8 cellular contexts compared by ENCODE assay signal in genomic region chr1:109490029-109490933, GRCh38. TPM values are rescaled to one million over a fixed set of nuclear protein-coding genes. Genes with fewer than 3 reads are reported as not detected.
DNase-seq lines count a peak whose midpoint lies in the region; ATAC-seq and TF ChIP-seq lines count a peak whose summit lies in the region.

No MANE protein-coding gene starts in this region.

- DNase-seq in DMS 273 (lab: John Stamatoyannopoulos, UW; ENCODE audit: unreplicated experiment) = peak; percentile 88
- peak; percentile 48 for DNase-seq in HK-2 (ENCODE audit: unreplicated experiment)
- no peak for DNase-seq in Panc1 (ENCODE audit: low read depth, low spot score)
- peak; percentile 71 to 76 for DNase-seq in activated T-cell treated with anti-CD3 and anti-CD28 coated beads, Interleukin-2, amount 50 U/mL, for 72 hours
- DNase-seq in fibroblast of peridontal ligament (ENCODE audit: extremely low read depth) = peak; percentile 71
- DNase-seq in occipital lobe (lab: John Stamatoyannopoulos, UW) = peak; percentile 66
- DNase-seq in uterus = peak; percentile 70 to 71

- no peaks in the 10 kb centered on the region for H3K9me3 Mint-ChIP-seq in activated T-cell treated with anti-CD3 and anti-CD28 coated beads, Interleukin-2, amount 50 U/mL, for 72 hours

- intact Hi-C loops in Panc1 (cut with micrococcal nuclease; ENCODE audit: unreplicated experiment) (no loop called here), uterus (cut with DNase I; ENCODE audit: low total_unique reads) (loop anchor here (2.0 kb wide), 1 partner anchor 43 kb away; no protein-coding TSS in a partner anchor)

- H3K4me3 ChIP-seq in Panc1 (ENCODE audit: low read depth in 2 of 2, low read length in 2 of 2) = no peak overlapping the region
- H3K4me3 ChIP-seq in uterus = no peak overlapping the region

- H3K36me3 ChIP-seq in Panc1 (ENCODE audit: control insufficient read depth, insufficient read depth, low read length) (no peaks in the 10 kb centered on the region; the same call in 1 of the 2 replicates), uterus (no peaks in the 10 kb centered on the region)

- no peak for TF ChIP-seq POLR2A in uterus (IDR thresholded peaks at IDR 0.05)

- H3K27ac ChIP-seq in Panc1 (ENCODE audit: low read length) = no peak overlapping the region
- no peak overlapping the region for H3K27ac ChIP-seq in uterus

- no TSS peak for BruUV-seq in Panc1 (replicated peaks; lab: Mats Ljungman, UMichigan)

- CTCF ChIA-PET in Panc1 (lab: Charles Lee) = interaction anchor here (0.6 to 2.5 kb wide), 3 partner anchors 19 to 458 kb away, joined by 3 to 21 read pairs (median 3); partner anchors contain the start of gene AMIGO1

- peaks cover 26% of the 10 kb centered on the region for H3K4me1 Mint-ChIP-seq in activated T-cell treated with anti-CD3 and anti-CD28 coated beads, Interleukin-2, amount 50 U/mL, for 72 hours (ENCODE audit: low read depth)

- TF ChIP-seq CTCF in Panc1 (IDR thresholded peaks at IDR 0.05) (peak; percentile 85), uterus (IDR thresholded peaks at IDR 0.05) (peak; percentile 60 to 85 (median 73))

- ATAC-seq in Panc1 (0 out of 2 replicates have a peak, but pooled peaks have one; percentile 41), HG03469 (IDR thresholded peaks at IDR 0.05; ENCODE audit: unreplicated experiment) (no peak)
- ATAC-seq in activated T-cell treated with anti-CD3 and anti-CD28 coated beads, Interleukin-2, amount 50 U/mL, for 72 hours (replicated peaks in 1 of 2) = no peak

- no peak overlapping the region for H3K4me3 Mint-ChIP-seq in activated T-cell treated with anti-CD3 and anti-CD28 coated beads, Interleukin-2, amount 50 U/mL, for 72 hours

- POLR2A ChIA-PET in Panc1 (lab: Charles Lee) = no interaction called here

- in situ Hi-C loops in Panc1 (cut with HindIII; ENCODE audit: low pct_unique_long_range_greater_than_20kb, low sequenced_read_pairs) = no loop called here

- H3K27ac Mint-ChIP-seq in activated T-cell treated with anti-CD3 and anti-CD28 coated beads, Interleukin-2, amount 50 U/mL, for 72 hours = no peak overlapping the region

- H3K27me3 Mint-ChIP-seq in activated T-cell treated with anti-CD3 and anti-CD28 coated beads, Interleukin-2, amount 50 U/mL, for 72 hours (ENCODE audit: low read depth) = no peaks in the 10 kb centered on the region

- no peaks in the 10 kb centered on the region for H3K27me3 ChIP-seq in Panc1 (ENCODE audit: control insufficient read depth, insufficient read depth, low read length)
- no peaks in the 10 kb centered on the region for H3K27me3 ChIP-seq in uterus

- peaks cover 6% of the 10 kb centered on the region; the same call in 1 of the 2 replicates for H3K4me1 ChIP-seq in Panc1 (ENCODE audit: control insufficient read depth, insufficient read depth, low read length)
- H3K4me1 ChIP-seq in uterus = peaks cover 0 to under 1% of the 10 kb centered on the region in 2 donors

- H3K9me3 ChIP-seq in Panc1 (ENCODE audit: control insufficient read depth, insufficient read depth, low read depth, low read length) (no peaks in the 10 kb centered on the region), uterus (no peaks in the 10 kb centered on the region)

- no peaks in the 10 kb centered on the region for H3K36me3 Mint-ChIP-seq in activated T-cell treated with anti-CD3 and anti-CD28 coated beads, Interleukin-2, amount 50 U/mL, for 72 hours (ENCODE audit: insufficient read depth in 2 of 2)

RNA-seq across cellular contexts. Expression of gene CYB561D1, which starts 3.6 kb away (rescaled TPM):
- total RNA-seq in Panc1 (2021; ENCODE audit: unreplicated experiment) (4.5 TPM), occipital lobe (6.7 TPM), uterus (10 to 100 TPM in 1 of 4 donors, 1 to 10 TPM in 3; 1.8 to 11.0 (median 8.4) TPM)
- polyA plus RNA-seq in Panc1 (2012; ENCODE audit: insufficient read length) = 3.0 TPM
- 10 to 100 TPM; 15.8 to 16.5 TPM for total RNA-seq in activated T-cell treated with anti-CD3 and anti-CD28 coated beads, Interleukin-2, amount 50 U/mL, for 72 hours

RNA-seq across cellular contexts. Expression of gene ATXN7L2, which starts 6.6 kb away (rescaled TPM):
- total RNA-seq in Panc1 (2021; ENCODE audit: unreplicated experiment) = 4.9 TPM
- 5.5 TPM for polyA plus RNA-seq in Panc1 (2012; ENCODE audit: insufficient read length)
- total RNA-seq in activated T-cell treated with anti-CD3 and anti-CD28 coated beads, Interleukin-2, amount 50 U/mL, for 72 hours = 10 to 100 TPM; 11.9 to 13.3 TPM
- 4.1 TPM for total RNA-seq in occipital lobe
- 1 to 10 TPM; 4.1 to 6.7 (median 4.7) TPM for total RNA-seq in uterus

RNA-seq across cellular contexts. Expression of gene AMIGO1, which starts 19.2 kb away (rescaled TPM):
- total RNA-seq in Panc1 (2021; ENCODE audit: unreplicated experiment) (0.64 TPM), occipital lobe (10.3 TPM), uterus (10 to 100 TPM in 1 of 4 donors, 1 to 10 TPM in 3; 1.0 to 10.1 (median 3.8) TPM)
- 0.69 TPM for polyA plus RNA-seq in Panc1 (2012; ENCODE audit: insufficient read length)
- 1 to 10 TPM; 2.1 to 2.6 TPM for total RNA-seq in activated T-cell treated with anti-CD3 and anti-CD28 coated beads, Interleukin-2, amount 50 U/mL, for 72 hours

RNA-seq across cellular contexts. Expression of gene SYPL2, which starts 23.9 kb away (rescaled TPM):
- total RNA-seq in Panc1 (2021; ENCODE audit: unreplicated experiment) (0.74 TPM), occipital lobe (not detected), uterus (1 to 10 TPM in 3 of 4 donors, under 1 TPM in 1; 0.48 to 5.9 (median 2.3) TPM)
- polyA plus RNA-seq in Panc1 (2012; ENCODE audit: insufficient read length) = 0.40 TPM
- total RNA-seq in activated T-cell treated with anti-CD3 and anti-CD28 coated beads, Interleukin-2, amount 50 U/mL, for 72 hours = under 1 TPM; 0.10 to 0.37 TPM

RNA-seq across cellular contexts. Expression of gene GPR61, which starts 49.4 kb away (rescaled TPM):
- total RNA-seq in Panc1 (2021; ENCODE audit: unreplicated experiment) (not detected), occipital lobe (5.3 TPM), uterus (under 1 TPM in 1 of 4 donors, not detected in 3; 0.41 TPM)
- not detected for polyA plus RNA-seq in Panc1 (2012; ENCODE audit: insufficient read length)
- total RNA-seq in activated T-cell treated with anti-CD3 and anti-CD28 coated beads, Interleukin-2, amount 50 U/mL, for 72 hours = not detected
